In the genomic region with DNA sequence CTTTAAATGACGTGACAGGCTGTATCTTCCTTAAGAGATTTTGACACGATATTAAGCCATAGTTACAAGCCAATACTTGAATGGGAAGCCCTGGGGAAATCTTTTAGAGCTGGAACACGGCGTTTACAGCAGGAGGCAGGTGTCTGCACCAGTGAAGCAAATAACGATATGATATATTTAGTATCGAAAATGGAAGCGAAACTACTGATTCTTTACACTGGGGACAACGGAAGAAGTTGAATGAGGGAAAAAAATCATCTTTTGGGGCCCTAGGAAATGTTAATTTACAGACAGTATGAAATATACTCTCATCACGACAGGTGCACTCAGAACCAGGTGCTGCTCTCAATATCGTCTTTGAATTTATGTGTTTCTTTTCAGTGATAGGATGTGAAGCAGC, we compare ENCODE assay signal across 11 cellular contexts.
DNase-seq lines count a peak whose midpoint lies in the region; ATAC-seq, FAIRE-seq and TF ChIP-seq lines count a peak whose summit lies in the region.
"Had no signal": no experiment of that assay in that cellular context is flagged by ENCODE, and none has a peak within 500 bp of the region (broad histone marks: within the 10 kb centered on the region; RNA-seq: fewer than 3 reads in every experiment).

No MANE protein-coding gene starts in this region.

- FAIRE-seq in HepG2 (lab: Jason Lieb, UNC): no peak

- intact Hi-C loops in HepG2 (cut with micrococcal nuclease; ENCODE audit: unreplicated experiment): no loop called here
- intact Hi-C loops in right lobe of liver (cut with DNase I): no loop called here
- intact Hi-C loops in sciatic nerve (cut with DNase I): no loop called here

- TF ChIP-seq POLR2A in HepG2 (IDR thresholded peaks at IDR 0.05; ENCODE audit: insufficient read depth in 1 of 2, low read depth in 2 of 2, low read length in 2 of 2): no peak
- TF ChIP-seq POLR2A in right lobe of liver (IDR thresholded peaks at IDR 0.05): no peak

- CTCF ChIA-PET in HepG2 (lab: Yijun Ruan, JAX; ENCODE audit: low intra/inter-chr PET ratio, low total read pairs): no interaction called here
- CTCF ChIA-PET in SK-N-SH (lab: Yijun Ruan, JAX): no interaction called here

- TF ChIP-seq EP300 in HepG2 (IDR thresholded peaks at IDR 0.05; ENCODE audit: low read depth in 2 of 2, low read length in 2 of 2): no peak
- no peak for TF ChIP-seq EP300 in HepG2 (CRISPR knock-in tag; IDR thresholded peaks at IDR 0.05; ENCODE audit: borderline replicate concordance)
- no peak for TF ChIP-seq EP300 in SK-N-SH (IDR thresholded peaks at IDR 0.05; ENCODE audit: borderline replicate concordance in 1 of 2, low read depth in 1 of 2, low read length in 1 of 2)

- no peaks in the 10 kb centered on the region for H4K20me1 ChIP-seq in HepG2 (ENCODE audit: insufficient read depth, low read length)
- no peaks in the 10 kb centered on the region for H4K20me1 ChIP-seq in SK-N-SH (ENCODE audit: insufficient read depth)

- H3K4me3 ChIP-seq in HepG2 (replicated peaks in 1 of 3; ENCODE audit: insufficient read depth in 1 of 3, low read depth in 2 of 3, low read length in 3 of 3) (no peak overlapping the region), right lobe of liver (no peak overlapping the region), SK-N-SH (ENCODE audit: low read depth in 2 of 2, low read length in 1 of 2) (no peak overlapping the region)

- WGBS in HepG2 (ENCODE audit: low lambda C conversion rate): 2% methylated on average over 10 of the region's 10 CpGs
- 47% methylated on average over 10 of the region's 10 CpGs for WGBS in right lobe of liver (ENCODE audit: insufficient coverage, low coverage, low lambda C conversion rate, missing lambda C conversion rate)
- 54% methylated on average over 10 of the region's 10 CpGs for WGBS in SK-N-SH (ENCODE audit: low lambda C conversion rate)

- H3K79me2 ChIP-seq in HepG2 (ENCODE audit: insufficient read depth, low read length) (no peaks in the 10 kb centered on the region), SK-N-SH (ENCODE audit: insufficient read depth) (no peaks in the 10 kb centered on the region)

- in situ Hi-C loops in HepG2 (cut with HindIII; ENCODE audit: extremely low pct_ligation_motif_present, low pct_unique_long_range_greater_than_20kb): no loop called here

- ATAC-seq in HepG2 (no peak), right lobe of liver (no peak), HG02981 (IDR thresholded peaks at IDR 0.05; ENCODE audit: unreplicated experiment) (peak; percentile 73), sciatic nerve (no peak)

- TF ChIP-seq CTCF in HepG2 (CRISPR knock-in tag; IDR thresholded peaks at IDR 0.05) (no peak), right lobe of liver (IDR thresholded peaks at IDR 0.05) (no peak), SK-N-SH (IDR thresholded peaks at IDR 0.05) (no peak)

- TF ChIP-seq RAD21 in HepG2 (CRISPR knock-in tag; IDR thresholded peaks at IDR 0.05) (no peak), SK-N-SH (IDR thresholded peaks at IDR 0.05; ENCODE audit: low read length) (no peak)

- POLR2A ChIA-PET in HepG2 (lab: Yijun Ruan, JAX) (no interaction called here), SK-N-SH (lab: Yijun Ruan, JAX) (no interaction called here)

- peaks cover 0 to 2% (median 0%) of the 10 kb centered on the region in 3 donors for H3K27me3 Mint-ChIP-seq in immature natural killer cell (ENCODE audit: low read depth in 3 of 3)
- H3K27me3 Mint-ChIP-seq: activated CD4-positive, alpha-beta T cell treated with anti-CD3 and anti-CD28 coated beads, Interleukin-2, amount 10 ng/mL, durations not matched to agents 24 days and 14 days had no signal

- DNase-seq in HepG2 (ENCODE audit: low spot score) (no peak), right lobe of liver (no peak), NCI-H1105 treated with DMSO at 0.1 percent for 48 hours (lab: John Stamatoyannopoulos, UW) (peak; percentile 99), Kasumi-1 (lab: John Stamatoyannopoulos, UW) (no peak), SK-N-SH (no peak), sciatic nerve (ENCODE audit: low spot score) (no peak), immature natural killer cell (no peak)
- DNase-seq: activated CD4-positive, alpha-beta T cell treated with anti-CD3 and anti-CD28 coated beads, Interleukin-2, amount 10 ng/mL, durations not matched to agents 24 days and 14 days; caudate nucleus; NCI-H82 had no signal

- H3K27ac Mint-ChIP-seq in immature natural killer cell: no peak overlapping the region
- H3K27ac Mint-ChIP-seq: activated CD4-positive, alpha-beta T cell treated with anti-CD3 and anti-CD28 coated beads, Interleukin-2, amount 10 ng/mL, durations not matched to agents 24 days and 14 days had no signal

- no peak overlapping the region for H2AFZ ChIP-seq in HepG2 (ENCODE audit: low read length)
- H2AFZ ChIP-seq in SK-N-SH (ENCODE audit: low read depth): no peak overlapping the region

- no peaks in the 10 kb centered on the region for H3K9me2 ChIP-seq in SK-N-SH

- H3K9ac ChIP-seq in HepG2 (ENCODE audit: insufficient read depth, low read depth, low read length) (no peak overlapping the region), SK-N-SH (no peak overlapping the region)

- 0 out of 2 replicates have a peak overlapping the region, but pooled peaks have one; percentile 18 for H3K4me2 ChIP-seq in HepG2 (ENCODE audit: low read depth, low read length)
- H3K4me2 ChIP-seq in SK-N-SH: no peak overlapping the region

- peaks cover 0 to 3% (median 0%) of the 10 kb centered on the region in 3 donors for H3K36me3 Mint-ChIP-seq in immature natural killer cell

- peaks cover 11 to 59% (median 35%) of the 10 kb centered on the region in 6 donors for H3K9me3 Mint-ChIP-seq in immature natural killer cell

- H3K9me3 ChIP-seq in HepG2 (ENCODE audit: low read length): no peaks in the 10 kb centered on the region
- no peaks in the 10 kb centered on the region for H3K9me3 ChIP-seq in right lobe of liver
- no peaks in the 10 kb centered on the region for H3K9me3 ChIP-seq in SK-N-SH

- BruUV-seq in HepG2 (replicated peaks; lab: Mats Ljungman, UMichigan): no TSS peak

- H3K4me3 Mint-ChIP-seq in immature natural killer cell: no peak overlapping the region
- H3K4me3 Mint-ChIP-seq: activated CD4-positive, alpha-beta T cell treated with anti-CD3 and anti-CD28 coated beads, Interleukin-2, amount 10 ng/mL, durations not matched to agents 24 days and 14 days had no signal

- H3K4me1 ChIP-seq in HepG2 (ENCODE audit: insufficient read depth, low read length) (no peaks in the 10 kb centered on the region), right lobe of liver (no peaks in the 10 kb centered on the region), SK-N-SH (ENCODE audit: control insufficient read depth in 1 of 2, insufficient read depth in 2 of 2, low read depth in 1 of 2, low read length in 1 of 2) (no peaks in the 10 kb centered on the region; a peak in 1 of 4 replicates)

- no peak overlapping the region for H3K27ac ChIP-seq in HepG2 (ENCODE audit: extremely low read length, insufficient read depth, low read length)
- no peak overlapping the region for H3K27ac ChIP-seq in right lobe of liver
- H3K27ac ChIP-seq in SK-N-SH (ENCODE audit: low read depth in 2 of 2, low read length in 1 of 2): no peak overlapping the region

- no peaks in the 10 kb centered on the region for H3F3A ChIP-seq in SK-N-SH (replicated peaks; ENCODE audit: insufficient read depth)

- H3K4me1 Mint-ChIP-seq in immature natural killer cell: no peaks in the 10 kb centered on the region
- H3K4me1 Mint-ChIP-seq: activated CD4-positive, alpha-beta T cell treated with anti-CD3 and anti-CD28 coated beads, Interleukin-2, amount 10 ng/mL, durations not matched to agents 24 days and 14 days had no signal

- no peaks in the 10 kb centered on the region for H3K36me3 ChIP-seq in HepG2 (replicated peaks in 1 of 2; ENCODE audit: control insufficient read depth in 1 of 2, insufficient read depth in 2 of 2, low read length in 2 of 2)
- no peaks in the 10 kb centered on the region for H3K36me3 ChIP-seq in right lobe of liver
- H3K36me3 ChIP-seq in SK-N-SH (replicated peaks in 1 of 2; ENCODE audit: control insufficient read depth in 1 of 2, insufficient read depth in 2 of 2, low read length in 1 of 2): no peaks in the 10 kb centered on the region

- no peaks in the 10 kb centered on the region for H3K27me3 ChIP-seq in HepG2 (ENCODE audit: control insufficient read depth in 1 of 2, insufficient read depth in 2 of 2, low read length in 2 of 2)
- H3K27me3 ChIP-seq in right lobe of liver: no peaks in the 10 kb centered on the region
- no peaks in the 10 kb centered on the region for H3K27me3 ChIP-seq in SK-N-SH (ENCODE audit: insufficient read depth)

TF ChIP-seq in HepG2, 621 proteins besides CTCF, POLR2A, EP300 and RAD21 (continues in another document):
- TF ChIP-seq ZNF382 (CRISPR knock-in tag; IDR thresholded peaks at IDR 0.05; ENCODE audit: borderline replicate concordance): no peak
- TF ChIP-seq, protein P1, sequence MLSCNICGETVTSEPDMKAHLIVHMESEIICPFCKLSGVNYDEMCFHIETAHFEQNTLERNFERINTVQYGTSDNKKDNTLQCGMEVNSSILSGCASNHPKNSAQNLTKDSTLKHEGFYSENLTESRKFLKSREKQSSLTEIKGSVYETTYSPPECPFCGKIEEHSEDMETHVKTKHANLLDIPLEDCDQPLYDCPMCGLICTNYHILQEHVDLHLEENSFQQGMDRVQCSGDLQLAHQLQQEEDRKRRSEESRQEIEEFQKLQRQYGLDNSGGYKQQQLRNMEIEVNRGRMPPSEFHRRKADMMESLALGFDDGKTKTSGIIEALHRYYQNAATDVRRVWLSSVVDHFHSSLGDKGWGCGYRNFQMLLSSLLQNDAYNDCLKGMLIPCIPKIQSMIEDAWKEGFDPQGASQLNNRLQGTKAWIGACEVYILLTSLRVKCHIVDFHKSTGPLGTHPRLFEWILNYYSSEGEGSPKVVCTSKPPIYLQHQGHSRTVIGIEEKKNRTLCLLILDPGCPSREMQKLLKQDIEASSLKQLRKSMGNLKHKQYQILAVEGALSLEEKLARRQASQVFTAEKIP (CRISPR knock-in tag; IDR thresholded peaks at IDR 0.05; ENCODE audit: borderline replicate concordance): no peak

TF ChIP-seq in SK-N-SH, 30 proteins besides CTCF, POLR2A, EP300 and RAD21 (continues in another document):
- TF ChIP-seq FOSL2 (IDR thresholded peaks at IDR 0.05; ENCODE audit: borderline replicate concordance, low read depth): no peak
- TF ChIP-seq, protein P2, sequence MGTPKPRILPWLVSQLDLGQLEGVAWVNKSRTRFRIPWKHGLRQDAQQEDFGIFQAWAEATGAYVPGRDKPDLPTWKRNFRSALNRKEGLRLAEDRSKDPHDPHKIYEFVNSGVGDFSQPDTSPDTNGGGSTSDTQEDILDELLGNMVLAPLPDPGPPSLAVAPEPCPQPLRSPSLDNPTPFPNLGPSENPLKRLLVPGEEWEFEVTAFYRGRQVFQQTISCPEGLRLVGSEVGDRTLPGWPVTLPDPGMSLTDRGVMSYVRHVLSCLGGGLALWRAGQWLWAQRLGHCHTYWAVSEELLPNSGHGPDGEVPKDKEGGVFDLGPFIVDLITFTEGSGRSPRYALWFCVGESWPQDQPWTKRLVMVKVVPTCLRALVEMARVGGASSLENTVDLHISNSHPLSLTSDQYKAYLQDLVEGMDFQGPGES (IDR thresholded peaks at IDR 0.05; ENCODE audit: low read depth, low read length): no peak
- no peak for TF ChIP-seq FOXM1 (IDR thresholded peaks at IDR 0.05; ENCODE audit: low read depth)
- no peak for TF ChIP-seq RCOR1 (IDR thresholded peaks at IDR 0.05; ENCODE audit: low read length)
